ENCODE assay signal across 21 cellular contexts in the genomic region with DNA sequence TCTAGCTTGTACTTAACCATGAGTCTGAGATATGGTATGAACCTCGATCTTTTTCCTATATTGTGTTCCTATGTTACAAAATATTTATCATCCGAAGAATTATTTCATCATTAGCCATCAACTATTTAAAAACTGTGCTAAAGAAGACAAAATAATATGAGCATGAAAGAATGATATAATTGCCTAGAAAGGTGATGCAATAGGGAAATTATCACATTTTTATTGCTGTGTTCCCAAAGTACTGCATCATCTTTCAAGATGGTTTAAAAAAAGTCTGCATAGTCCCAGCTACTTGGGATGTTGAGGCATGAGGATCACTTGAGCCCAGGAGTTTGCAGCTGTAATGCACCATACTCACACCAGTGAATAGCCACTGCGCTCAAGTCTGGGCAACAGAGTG.
"Had no signal": no experiment of that assay in that cellular context is flagged by ENCODE, and none has a peak within 500 bp of the region (broad histone marks: within the 10 kb centered on the region; RNA-seq: fewer than 3 reads in every experiment).

No MANE protein-coding gene starts in this region.

- H3K9me3 ChIP-seq: SJSA1 had no signal

- DNase-seq: Kasumi-1, MM.1S, NCI-H1092 treated with DMSO at 0.1 percent for 48 hours, NCI-H1436 treated with DMSO at 0.1 percent for 48 hours, NCI-H187, NCI-H2029, NCI-H2081 treated with DMSO at 0.1 percent for 48 hours, NCI-H2171, NCI-H226, NCI-H446, NCI-H510A, NCI-H524 treated with DMSO at 0.1 percent for 48 hours, NCI-H69, NCI-H774, Right ventricle myocardium superior, RPMI8226, SIG-M5 had no signal

- H3K27me3 ChIP-seq: SJSA1 had no signal

- H3K4me1 ChIP-seq: SJSA1 had no signal

- H3K27ac ChIP-seq: KMS-11, SJSA1, SK-N-MC had no signal

- H3K4me3 ChIP-seq: K562, SJSA1, SK-N-MC had no signal

- ATAC-seq: K562 had no signal
